In genomic region chr17:19244357-19244756, GRCh38 we compare ENCODE assay signal across 22 cellular contexts.
"Had no signal": no experiment of that assay in that cellular context is flagged by ENCODE, and none has a peak within 500 bp of the region (broad histone marks: within the 10 kb centered on the region; RNA-seq: fewer than 3 reads in every experiment).

No MANE protein-coding gene starts in this region.

- H3K4me3 ChIP-seq: esophagus muscularis mucosa, gastrocnemius medialis, left lung, lower lobe of right lung, psoas muscle, smooth muscle cell, suprapubic skin, tibial artery had no signal

- DNase-seq: effector memory CD8-positive, alpha-beta T cell; immature natural killer cell; left lung; lower lobe of right lung; midbrain; naive B cell; nephron progenitor cell; psoas muscle; retina; stimulated activated CD4-positive, alpha-beta T cell treated with anti-CD3 and anti-CD28 coated beads, Interleukin-4, amount 100 ng/mL, for 1 hour; stimulated activated CD8-positive, alpha-beta memory T cell treated with anti-CD3 and anti-CD28 coated beads, Interleukin-4, amount 100 ng/mL, for 48 hours; stimulated activated naive CD8-positive, alpha-beta T cell treated with anti-CD3 and anti-CD28 coated beads, Interleukin-15, Interleukin-2, amounts not matched to agents 100 U/mL and 50 U/mL, for 24 hours; tibial artery had no signal

- H3K27ac ChIP-seq: epithelial cell of prostate, gastrocnemius medialis, left lung, lower lobe of right lung, parathyroid adenoma, psoas muscle, suprapubic skin, tibial artery had no signal

- H3K36me3 Mint-ChIP-seq: naive B cell; stimulated activated effector memory CD8-positive, alpha-beta T cell treated with anti-CD3 and anti-CD28 coated beads, Interleukin-12 subunit alpha, Interleukin-12 subunit beta, amount 100 ng/mL, for 72 hours had no signal

- H2AFZ ChIP-seq: parathyroid adenoma had no signal

- H3K4me3 Mint-ChIP-seq: effector memory CD8-positive, alpha-beta T cell; immature natural killer cell; memory B cell; nephron progenitor cell; stimulated activated effector memory CD8-positive, alpha-beta T cell treated with anti-CD3 and anti-CD28 coated beads, Interleukin-12 subunit alpha, Interleukin-12 subunit beta, amount 100 ng/mL, for 72 hours had no signal

- H3K27me3 Mint-ChIP-seq: effector memory CD8-positive, alpha-beta T cell; memory B cell had no signal

- H3K9me3 Mint-ChIP-seq: effector memory CD8-positive, alpha-beta T cell; immature natural killer cell; memory B cell; naive B cell; nephron progenitor cell; stimulated activated effector memory CD8-positive, alpha-beta T cell treated with anti-CD3 and anti-CD28 coated beads, Interleukin-12 subunit alpha, Interleukin-12 subunit beta, amount 100 ng/mL, for 72 hours had no signal

- H3K36me3 ChIP-seq: gastrocnemius medialis, left lung, lower lobe of right lung, suprapubic skin, tibial artery had no signal

- H3K4me2 ChIP-seq: smooth muscle cell had no signal

- H3K9me3 ChIP-seq: esophagus muscularis mucosa, gastrocnemius medialis, left lung, lower lobe of right lung, psoas muscle, suprapubic skin, tibial artery had no signal

- H3K27ac Mint-ChIP-seq: effector memory CD8-positive, alpha-beta T cell; immature natural killer cell; memory B cell; nephron progenitor cell; stimulated activated effector memory CD8-positive, alpha-beta T cell treated with anti-CD3 and anti-CD28 coated beads, Interleukin-12 subunit alpha, Interleukin-12 subunit beta, amount 100 ng/mL, for 72 hours had no signal

- FAIRE-seq: keratinocyte had no signal
